Comparison of ENCODE assay signal across 21 cellular contexts in the genomic region with DNA sequence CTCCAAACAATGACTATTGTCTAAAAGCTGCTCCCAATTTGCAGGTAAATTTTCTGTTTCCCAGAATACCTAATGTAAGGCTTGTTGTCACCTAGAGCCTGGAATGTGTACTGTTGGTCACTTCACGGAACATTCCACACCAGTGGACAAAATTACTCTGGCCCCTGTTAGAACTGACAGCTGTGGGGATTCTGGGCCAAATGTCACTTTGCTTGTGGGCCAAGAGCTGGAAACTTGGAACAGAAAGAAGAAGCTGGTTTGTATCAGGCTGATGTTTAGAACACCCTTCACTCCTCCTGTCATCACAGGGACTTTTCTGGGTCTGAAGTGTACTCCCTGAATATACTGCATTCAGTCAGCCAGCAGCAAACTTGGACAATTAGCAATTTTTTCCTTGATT.
DNase-seq lines count a peak whose midpoint lies in the region; ATAC-seq and TF ChIP-seq lines count a peak whose summit lies in the region.
"Had no signal": no experiment of that assay in that cellular context is flagged by ENCODE, and none has a peak within 500 bp of the region (broad histone marks: within the 10 kb centered on the region; RNA-seq: fewer than 3 reads in every experiment).

No MANE protein-coding gene starts in this region.

- H3K27ac ChIP-seq in right atrium auricular region (peak overlapping the region in 1 of 2 donors; percentile 39), trophoblast cell (ENCODE audit: low read depth, low read length) (no peak overlapping the region), upper lobe of left lung (no peak overlapping the region), OCI-LY7 (ENCODE audit: low read depth, low read length, poor library complexity, severe bottlenecking) (no peak overlapping the region)
- H3K27ac ChIP-seq: BLaER1 had no signal

- no peak overlapping the region for H3K18ac ChIP-seq in trophoblast cell (ENCODE audit: low read length)

- intact Hi-C loops in cardiac septum (cut with DNase I) (loop anchor here (2.0 kb wide), 1 partner anchor 22 kb away; no protein-coding TSS in a partner anchor), OCI-LY7 (cut with micrococcal nuclease; ENCODE audit: unreplicated experiment) (no loop called here)

- H4K91ac ChIP-seq in trophoblast cell (ENCODE audit: low read depth, low read length), result no peak overlapping the region

- BruUV-seq in OCI-LY7 (replicated peaks; lab: Mats Ljungman, UMichigan), result no TSS peak

- H4K8ac ChIP-seq in trophoblast cell (ENCODE audit: low read depth, low read length), result no peak overlapping the region

- no peak overlapping the region for H3K4me2 ChIP-seq in trophoblast cell (ENCODE audit: low read length)
- H3K4me2 ChIP-seq in OCI-LY7 (ENCODE audit: low read length), result no peak overlapping the region
- H3K4me2 ChIP-seq: BLaER1 had no signal

- H2AK5ac ChIP-seq in trophoblast cell (ENCODE audit: low read length), result no peak overlapping the region

- ATAC-seq in upper lobe of left lung (ENCODE audit: low FRiP score in 2 of 2), result no peak

- H3K9me3 ChIP-seq in right atrium auricular region (peaks cover 0 to 3% of the 10 kb centered on the region in 2 donors), trophoblast cell (ENCODE audit: insufficient read depth, low read depth, low read length) (no peaks in the 10 kb centered on the region), upper lobe of left lung (no peaks in the 10 kb centered on the region), OCI-LY7 (ENCODE audit: low read length) (no peaks in the 10 kb centered on the region)
- H3K9me3 ChIP-seq: BLaER1, Caco-2 had no signal

- H3K4ac ChIP-seq in trophoblast cell (ENCODE audit: low read depth, low read length), result no peak overlapping the region

- WGBS in trophoblast cell (ENCODE audit: extremely low coverage, insufficient coverage, insufficient read length), result no CpG with 5 or more reads among the region's 1 CpG
- 63 to 76% methylated on average over 1 of the region's 1 CpG for WGBS in upper lobe of left lung, 2 donors

- peak; percentile 71 for DNase-seq in cardiac septum (ENCODE audit: low spot score)
- peak; percentile 58 for DNase-seq in right atrium auricular region (ENCODE audit: low spot score)
- no peak for DNase-seq in trophoblast cell
- DNase-seq in upper lobe of left lung, result no peak
- no peak for DNase-seq in NCI-H2227 treated with DMSO at 0.1 percent for 48 hours (lab: John Stamatoyannopoulos, UW)
- no peak for DNase-seq in NCI-H2196 (lab: John Stamatoyannopoulos, UW; ENCODE audit: unreplicated experiment)
- no peak for DNase-seq in OCI-LY7 (ENCODE audit: low spot score)
- DNase-seq: ACHN; Caco-2; CD4-positive, alpha-beta T cell; DMS 273 treated with DMSO at 0.1 percent for 48 hours; DMS79 treated with DMSO at 0.1 percent for 48 hours; KG1; NCI-H1436 treated with DMSO at 0.1 percent for 48 hours; NCI-H1930; NCI-H345; NCI-H524 treated with DMSO at 0.1 percent for 48 hours; NCI-H82; OCI-M1; SHP77 had no signal

- no peak for TF ChIP-seq EP300 in upper lobe of left lung (IDR thresholded peaks at IDR 0.05)

- H2AFZ ChIP-seq in trophoblast cell (ENCODE audit: insufficient read depth, low read length, poor library complexity), result no peak overlapping the region
- H2AFZ ChIP-seq in OCI-LY7 (ENCODE audit: low read length), result no peak overlapping the region

- H4K12ac ChIP-seq in trophoblast cell (ENCODE audit: low read depth, low read length), result no peak overlapping the region

- no peak overlapping the region for H3K14ac ChIP-seq in trophoblast cell (ENCODE audit: low read length)

- H2BK5ac ChIP-seq in trophoblast cell (ENCODE audit: low read depth, low read length, poor library complexity), result no peak overlapping the region

- TF ChIP-seq CTCF in right atrium auricular region (IDR thresholded peaks at IDR 0.05), result no peak
- TF ChIP-seq CTCF in upper lobe of left lung (IDR thresholded peaks at IDR 0.05), result no peak
- TF ChIP-seq CTCF in OCI-LY7 (conservative IDR thresholded peaks at IDR 0.05; ENCODE audit: low read length), result no peak

- no peak for TF ChIP-seq POLR2A in upper lobe of left lung (IDR thresholded peaks at IDR 0.05)

- peaks cover 2% of the 10 kb centered on the region for H3K79me1 ChIP-seq in trophoblast cell (ENCODE audit: low read length)

- H3K9me2 ChIP-seq in OCI-LY7 (ENCODE audit: insufficient read depth, low read length), result no peaks in the 10 kb centered on the region

- POLR2A ChIA-PET in OCI-LY7 (lab: Charles Lee), result no interaction called here

- H3K4me1 ChIP-seq in right atrium auricular region, result peaks cover 0 to 11% of the 10 kb centered on the region in 2 donors
- no peaks in the 10 kb centered on the region for H3K4me1 ChIP-seq in trophoblast cell (ENCODE audit: control insufficient read depth in 1 of 2, insufficient read depth in 2 of 2, low read length in 2 of 2)
- peaks cover 0 to 3% (median 0%) of the 10 kb centered on the region in 4 donors for H3K4me1 ChIP-seq in upper lobe of left lung
- no peaks in the 10 kb centered on the region for H3K4me1 ChIP-seq in OCI-LY7 (ENCODE audit: insufficient read depth, low read length, poor library complexity, severe bottlenecking)
- H3K4me1 ChIP-seq: BLaER1, Caco-2 had no signal

- H3K23ac ChIP-seq in trophoblast cell (ENCODE audit: low read length), result no peak overlapping the region

- H3K27me3 ChIP-seq in right atrium auricular region, result no peaks in the 10 kb centered on the region
- no peaks in the 10 kb centered on the region for H3K27me3 ChIP-seq in trophoblast cell (ENCODE audit: insufficient read depth, low read length)
- no peaks in the 10 kb centered on the region for H3K27me3 ChIP-seq in upper lobe of left lung
- H3K27me3 ChIP-seq: BLaER1 had no signal

- H2BK12ac ChIP-seq in trophoblast cell (ENCODE audit: low read length), result no peak overlapping the region

- H2BK120ac ChIP-seq in trophoblast cell (ENCODE audit: insufficient read depth, low read length, poor library complexity), result no peak overlapping the region

- H4K20me1 ChIP-seq in OCI-LY7 (ENCODE audit: insufficient read depth, low read length), result no peaks in the 10 kb centered on the region
- H4K20me1 ChIP-seq: BLaER1 had no signal

- H3K79me2 ChIP-seq in trophoblast cell (ENCODE audit: control insufficient read depth, insufficient read depth, low read length, poor library complexity) (no peaks in the 10 kb centered on the region), OCI-LY7 (ENCODE audit: insufficient read depth, low read depth, low read length) (no peaks in the 10 kb centered on the region)

- peak overlapping the region; percentile 46 for H3K9ac ChIP-seq in trophoblast cell (ENCODE audit: low read length)
- H3K9ac ChIP-seq: BLaER1 had no signal

- CTCF ChIA-PET in OCI-LY7 (lab: Charles Lee; ENCODE audit: unreplicated experiment), result no interaction called here

- H3K4me3 ChIP-seq in right atrium auricular region (no peak overlapping the region), trophoblast cell (ENCODE audit: low read depth, low read length) (no peak overlapping the region), upper lobe of left lung (no peak overlapping the region), OCI-LY7 (ENCODE audit: low read depth, low read length, poor library complexity, severe bottlenecking) (no peak overlapping the region)
- H3K4me3 ChIP-seq: BLaER1 had no signal

- H3K36me3 ChIP-seq in right atrium auricular region (no peaks in the 10 kb centered on the region), trophoblast cell (ENCODE audit: control insufficient read depth in 1 of 2, insufficient read depth in 2 of 2, low read length in 2 of 2) (no peaks in the 10 kb centered on the region), upper lobe of left lung (no peaks in the 10 kb centered on the region), OCI-LY7 (ENCODE audit: insufficient read depth, low read length) (no peaks in the 10 kb centered on the region)
- H3K36me3 ChIP-seq: BLaER1 had no signal

Comparison
In these comparisons a context has a peak if more than half of its experiments do, and no peak if none do; other contexts are left out.
1. DNase-seq: peak in cardiac septum (single experiment) and right atrium auricular region (single experiment); none in trophoblast cell (0 of 2), upper lobe of left lung (0 of 2), NCI-H2227 treated with DMSO at 0.1 percent for 48 hours (single experiment), NCI-H2196 (single experiment) and OCI-LY7 (single experiment).